In the genomic region with DNA sequence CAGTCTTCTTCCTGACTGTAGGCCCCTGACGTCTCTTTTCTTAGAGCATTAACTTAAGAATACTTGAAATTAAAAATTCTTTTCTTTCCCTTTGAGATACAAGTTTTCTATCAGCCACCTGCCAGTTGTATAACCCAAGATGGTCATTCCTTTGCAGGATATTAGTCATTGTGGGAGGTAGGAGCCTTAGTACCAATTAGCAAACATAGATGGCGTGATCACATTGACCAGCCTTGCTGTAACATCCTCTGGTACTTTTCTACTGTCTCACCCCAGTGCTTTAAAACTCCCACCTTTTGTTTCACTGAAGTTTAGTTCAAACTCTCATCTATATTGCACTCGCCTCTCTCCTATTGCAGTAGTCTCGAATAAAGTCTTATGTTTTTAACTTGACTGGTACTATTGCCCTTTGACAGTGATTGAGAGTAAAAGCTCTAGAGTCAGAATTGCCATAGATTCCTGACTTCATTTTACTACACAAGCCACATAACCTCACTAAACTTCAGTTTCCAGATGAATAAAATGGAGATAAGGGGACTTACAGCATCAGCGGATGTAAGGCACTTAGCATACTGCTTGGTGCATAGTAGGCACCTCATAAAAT, we compare ENCODE assay signal across 18 cellular contexts.
DNase-seq lines count a peak whose midpoint lies in the region; ATAC-seq and TF ChIP-seq lines count a peak whose summit lies in the region.
"Had no signal": no experiment of that assay in that cellular context is flagged by ENCODE, and none has a peak within 500 bp of the region (broad histone marks: within the 10 kb centered on the region; RNA-seq: fewer than 3 reads in every experiment).

No MANE protein-coding gene starts in this region.

- no peak for ATAC-seq in WTC11
- no peak for ATAC-seq in HG02763 (IDR thresholded peaks at IDR 0.05; ENCODE audit: unreplicated experiment)
- ATAC-seq in Right ventricle myocardium inferior: no peak

- TF ChIP-seq CTCF in GM12865 (IDR thresholded peaks at IDR 0.05; ENCODE audit: insufficient read depth, low read depth, low read length, missing control alignments) (no peak), HEK293 (tag by site-specific recombination; IDR thresholded peaks at IDR 0.05) (no peak), WTC11 (IDR thresholded peaks at IDR 0.05) (no peak)

- H3K27ac ChIP-seq in HEK293 (ENCODE audit: extremely low read depth, low read depth, low read length): no peak overlapping the region
- H3K27ac ChIP-seq: BLaER1 had no signal

- CTCF ChIA-PET in HEK293 (lab: Yijun Ruan, JAX) (interaction anchor here (0.8 to 1.2 kb wide), 2 partner anchors 11 to 307 kb away, joined by 3 to 4 read pairs; no protein-coding TSS in a partner anchor), WTC11 (lab: Charles Lee) (no interaction called here)

- H3K4me1 ChIP-seq in HEK293 (ENCODE audit: control insufficient read depth, insufficient read depth, low read length): no peaks in the 10 kb centered on the region
- H3K4me1 ChIP-seq: BLaER1 had no signal

- POLR2A ChIA-PET in HEK293 (lab: Yijun Ruan, JAX): no interaction called here
- POLR2A ChIA-PET in WTC11 (lab: Charles Lee): no interaction called here

- H3K4me3 Mint-ChIP-seq in WTC11: no peak overlapping the region
- H3K4me3 Mint-ChIP-seq: HFFc6 had no signal

- no peaks in the 10 kb centered on the region; a peak in 1 of 3 replicates for H3K36me3 ChIP-seq in HEK293 (ENCODE audit: control insufficient read depth in 2 of 2, insufficient read depth in 1 of 2, low read length in 2 of 2)

- H3K9me3 ChIP-seq in HEK293 (ENCODE audit: control insufficient read depth, insufficient read depth, low read depth, low read length): no peaks in the 10 kb centered on the region
- H3K9me3 ChIP-seq: BLaER1, SK-N-SH had no signal

- intact Hi-C loops in Right ventricle myocardium inferior (cut with DNase I): no loop called here

- H3K9me3 Mint-ChIP-seq in WTC11: peaks cover 32% of the 10 kb centered on the region
- H3K9me3 Mint-ChIP-seq: HFFc6 had no signal

- no peaks in the 10 kb centered on the region; the same call in 1 of the 2 replicates for H3K27me3 Mint-ChIP-seq in WTC11 (ENCODE audit: low read depth)

- no peaks in the 10 kb centered on the region for H3K4me1 Mint-ChIP-seq in WTC11

- H3K36me3 Mint-ChIP-seq in WTC11: peaks cover 40% of the 10 kb centered on the region

- DNase-seq in GM12865 (ENCODE audit: low read depth) (peak; percentile 52), RKO (ENCODE audit: low spot score) (peak; percentile 10), iPS-NIHi7 (ENCODE audit: extremely low spot score) (peak; percentile 12), WTC11 (ENCODE audit: low spot score) (no peak), Right ventricle myocardium inferior (ENCODE audit: missing footprints) (no peak)
- DNase-seq: DMS79; HFFc6; KBM-7; NCI-H1105 treated with DMSO at 0.1 percent for 48 hours; NCI-H1694; NCI-H510A; NCI-H748 treated with DMSO at 0.1 percent for 48 hours; NK-92 treated with Interleukin-12 subunit alpha and Interleukin-12 subunit beta, amount 100 ng/mL, for 24 hours; SHP77 treated with DMSO at 0.1 percent for 48 hours; SK-N-SH had no signal

- H3K4me3 ChIP-seq in GM12865 (ENCODE audit: low read depth, low read length): no peak overlapping the region
- no peak overlapping the region for H3K4me3 ChIP-seq in HEK293 (ENCODE audit: low read depth, low read length)
- H3K4me3 ChIP-seq: BLaER1 had no signal

- H3K27ac Mint-ChIP-seq in WTC11: no peak overlapping the region
- H3K27ac Mint-ChIP-seq: HFFc6 had no signal

TF ChIP-seq in HEK293, 187 proteins besides CTCF, POLR2A, EP300 and RAD21:
- TF ChIP-seq ZBTB44 (tag by site-specific recombination; IDR thresholded peaks at IDR 0.05): no peak
- TF ChIP-seq SALL2 (tag by site-specific recombination; IDR thresholded peaks at IDR 0.05; ENCODE audit: borderline replicate concordance): no peak
- no peak for TF ChIP-seq ZNF510 (tag by site-specific recombination; IDR thresholded peaks at IDR 0.05; ENCODE audit: insufficient replicate concordance)
- TF ChIP-seq, protein P1, sequence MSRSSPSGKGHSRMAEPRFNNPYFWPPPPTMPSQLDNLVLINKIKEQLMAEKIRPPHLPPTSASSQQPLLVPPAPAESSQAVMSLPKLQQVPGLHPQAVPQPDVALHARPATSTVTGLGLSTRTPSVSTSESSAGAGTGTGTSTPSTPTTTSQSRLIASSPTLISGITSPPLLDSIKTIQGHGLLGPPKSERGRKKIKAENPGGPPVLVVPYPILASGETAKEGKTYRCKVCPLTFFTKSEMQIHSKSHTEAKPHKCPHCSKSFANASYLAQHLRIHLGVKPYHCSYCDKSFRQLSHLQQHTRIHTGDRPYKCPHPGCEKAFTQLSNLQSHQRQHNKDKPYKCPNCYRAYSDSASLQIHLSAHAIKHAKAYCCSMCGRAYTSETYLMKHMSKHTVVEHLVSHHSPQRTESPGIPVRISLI (tag by site-specific recombination; IDR thresholded peaks at IDR 0.05): no peak
- no peak for TF ChIP-seq ZNF416 (tag by site-specific recombination; IDR thresholded peaks at IDR 0.05)
- TF ChIP-seq ZNF211 (tag by site-specific recombination; IDR thresholded peaks at IDR 0.05; ENCODE audit: low read depth): no peak
- TF ChIP-seq ZNF169 (tag by site-specific recombination; IDR thresholded peaks at IDR 0.05): peak; percentile 90; the same call in 1 of the 2 replicates
- TF ChIP-seq PRDM1 (tag by site-specific recombination; IDR thresholded peaks at IDR 0.05): no peak

TF ChIP-seq in WTC11, 78 proteins besides CTCF, POLR2A, EP300 and RAD21:
- TF ChIP-seq JUN (CRISPR knock-in tag; IDR thresholded peaks at IDR 0.05) (no peak), ZNF671 (CRISPR knock-in tag; IDR thresholded peaks at IDR 0.05) (no peak), TP53 (CRISPR knock-in tag; IDR thresholded peaks at IDR 0.05) (no peak)
- TF ChIP-seq, protein P2, sequence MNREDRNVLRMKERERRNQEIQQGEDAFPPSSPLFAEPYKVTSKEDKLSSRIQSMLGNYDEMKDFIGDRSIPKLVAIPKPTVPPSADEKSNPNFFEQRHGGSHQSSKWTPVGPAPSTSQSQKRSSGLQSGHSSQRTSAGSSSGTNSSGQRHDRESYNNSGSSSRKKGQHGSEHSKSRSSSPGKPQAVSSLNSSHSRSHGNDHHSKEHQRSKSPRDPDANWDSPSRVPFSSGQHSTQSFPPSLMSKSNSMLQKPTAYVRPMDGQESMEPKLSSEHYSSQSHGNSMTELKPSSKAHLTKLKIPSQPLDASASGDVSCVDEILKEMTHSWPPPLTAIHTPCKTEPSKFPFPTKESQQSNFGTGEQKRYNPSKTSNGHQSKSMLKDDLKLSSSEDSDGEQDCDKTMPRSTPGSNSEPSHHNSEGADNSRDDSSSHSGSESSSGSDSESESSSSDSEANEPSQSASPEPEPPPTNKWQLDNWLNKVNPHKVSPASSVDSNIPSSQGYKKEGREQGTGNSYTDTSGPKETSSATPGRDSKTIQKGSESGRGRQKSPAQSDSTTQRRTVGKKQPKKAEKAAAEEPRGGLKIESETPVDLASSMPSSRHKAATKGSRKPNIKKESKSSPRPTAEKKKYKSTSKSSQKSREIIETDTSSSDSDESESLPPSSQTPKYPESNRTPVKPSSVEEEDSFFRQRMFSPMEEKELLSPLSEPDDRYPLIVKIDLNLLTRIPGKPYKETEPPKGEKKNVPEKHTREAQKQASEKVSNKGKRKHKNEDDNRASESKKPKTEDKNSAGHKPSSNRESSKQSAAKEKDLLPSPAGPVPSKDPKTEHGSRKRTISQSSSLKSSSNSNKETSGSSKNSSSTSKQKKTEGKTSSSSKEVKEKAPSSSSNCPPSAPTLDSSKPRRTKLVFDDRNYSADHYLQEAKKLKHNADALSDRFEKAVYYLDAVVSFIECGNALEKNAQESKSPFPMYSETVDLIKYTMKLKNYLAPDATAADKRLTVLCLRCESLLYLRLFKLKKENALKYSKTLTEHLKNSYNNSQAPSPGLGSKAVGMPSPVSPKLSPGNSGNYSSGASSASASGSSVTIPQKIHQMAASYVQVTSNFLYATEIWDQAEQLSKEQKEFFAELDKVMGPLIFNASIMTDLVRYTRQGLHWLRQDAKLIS (CRISPR knock-in tag; IDR thresholded peaks at IDR 0.05; ENCODE audit: borderline replicate concordance): no peak

Comparison
In these comparisons a context has a peak if more than half of its experiments do, and no peak if none do; other contexts are left out.
1. DNase-seq: peak in GM12865 (single experiment), RKO (single experiment) and iPS-NIHi7 (single experiment); none in WTC11 (single experiment) and Right ventricle myocardium inferior (single experiment).